ENCODE assay signal across 20 cellular contexts in genomic region chr18:46055841-46056240, GRCh38. TPM values are rescaled to one million over a fixed set of nuclear protein-coding genes. Genes with fewer than 3 reads are reported as not detected.
DNase-seq lines count a peak whose midpoint lies in the region; ATAC-seq, FAIRE-seq and TF ChIP-seq lines count a peak whose summit lies in the region.
"Had no signal": no experiment of that assay in that cellular context is flagged by ENCODE, and none has a peak within 500 bp of the region (broad histone marks: within the 10 kb centered on the region; RNA-seq: fewer than 3 reads in every experiment).

No MANE protein-coding gene starts in this region.

- no peak overlapping the region; the same call in 1 of the 2 replicates for H3K4me2 ChIP-seq in SK-N-SH
- no peak overlapping the region for H3K4me2 ChIP-seq in mesenchymal stem cell (ENCODE audit: low read length, poor library complexity, severe bottlenecking)

- H3K4me3 ChIP-seq in SK-N-SH (ENCODE audit: low read depth in 2 of 2, low read length in 1 of 2) (no peak overlapping the region), mesenchymal stem cell (ENCODE audit: insufficient read depth in 1 of 2, low read depth in 1 of 2, low read length in 2 of 2) (no peak overlapping the region)
- H3K4me3 ChIP-seq: adrenal gland, lung, tibial artery had no signal

- H4K20me1 ChIP-seq in SK-N-SH (ENCODE audit: insufficient read depth) = no peaks in the 10 kb centered on the region

- H2AFZ ChIP-seq in SK-N-SH (ENCODE audit: low read depth) (no peak overlapping the region), mesenchymal stem cell (ENCODE audit: low read depth, low read length) (no peak overlapping the region)

- H2BK15ac ChIP-seq in mesenchymal stem cell (ENCODE audit: low read depth, poor library complexity, severe bottlenecking) = no peak overlapping the region

- no peaks in the 10 kb centered on the region for H3K9me2 ChIP-seq in SK-N-SH

- H3K27me3 ChIP-seq in SK-N-SH (ENCODE audit: insufficient read depth) (no peaks in the 10 kb centered on the region), mesenchymal stem cell (ENCODE audit: control insufficient read depth in 1 of 2, insufficient read depth in 1 of 2, low read length in 2 of 2) (no peaks in the 10 kb centered on the region)
- H3K27me3 ChIP-seq: adrenal gland, tibial artery had no signal

- no peaks in the 10 kb centered on the region for H3K36me3 Mint-ChIP-seq in activated CD4-positive, alpha-beta memory T cell treated with anti-CD3 and anti-CD28 coated beads for 36 hours

- peak overlapping the region; percentile 58 for H2AK5ac ChIP-seq in mesenchymal stem cell (ENCODE audit: low read length, severe bottlenecking)

- H3K4me1 Mint-ChIP-seq in activated CD4-positive, alpha-beta memory T cell treated with anti-CD3 and anti-CD28 coated beads for 36 hours (ENCODE audit: low read depth) = peaks cover 41% of the 10 kb centered on the region
- H3K4me1 Mint-ChIP-seq: B cell had no signal

- H3K36me3 ChIP-seq in SK-N-SH (replicated peaks in 1 of 2; ENCODE audit: control insufficient read depth in 1 of 2, insufficient read depth in 2 of 2, low read length in 1 of 2) (no peaks in the 10 kb centered on the region), mesenchymal stem cell (ENCODE audit: control insufficient read depth in 1 of 2, insufficient read depth in 2 of 2, low read depth in 1 of 2, low read length in 2 of 2) (no peaks in the 10 kb centered on the region)
- H3K36me3 ChIP-seq: adrenal gland, tibial artery had no signal

- H3K23ac ChIP-seq in mesenchymal stem cell (ENCODE audit: low read length in 2 of 2) = no peak overlapping the region

- no peaks in the 10 kb centered on the region for H3K9me3 Mint-ChIP-seq in activated CD4-positive, alpha-beta memory T cell treated with anti-CD3 and anti-CD28 coated beads for 36 hours
- H3K9me3 Mint-ChIP-seq: nephron progenitor cell had no signal

- H3K14ac ChIP-seq in mesenchymal stem cell (ENCODE audit: low read length in 2 of 2) = no peak overlapping the region

- peak; percentile 34; the same call in 2 of the 3 replicates for ATAC-seq in SK-N-SH treated with all-trans-retinoic acid at 6 μM for 48 hours
- no peak for ATAC-seq in Right ventricle myocardium inferior
- ATAC-seq: Panc1 had no signal

- H3K4ac ChIP-seq in mesenchymal stem cell (ENCODE audit: low read depth in 1 of 2, low read length in 2 of 2) = no peak overlapping the region

- TF ChIP-seq EP300 in SK-N-SH (IDR thresholded peaks at IDR 0.05; ENCODE audit: borderline replicate concordance in 1 of 2, low read depth in 1 of 2, low read length in 1 of 2) = no peak

- no peak for TF ChIP-seq CTCF in SK-N-SH (IDR thresholded peaks at IDR 0.05)

- intact Hi-C loops in activated CD4-positive, alpha-beta memory T cell treated with anti-CD3 and anti-CD28 coated beads for 36 hours (cut with micrococcal nuclease) = loop anchor here (1.0 kb wide), 1 partner anchor 14 kb away; no protein-coding TSS in a partner anchor
- intact Hi-C loops in Right ventricle myocardium inferior (cut with DNase I) = no loop called here

- H3K27ac ChIP-seq in SK-N-SH (ENCODE audit: low read depth in 2 of 2, low read length in 1 of 2) (no peak overlapping the region), mesenchymal stem cell (ENCODE audit: low read length, poor library complexity, severe bottlenecking) (no peak overlapping the region)
- H3K27ac ChIP-seq: 22Rv1, adrenal gland, tibial artery had no signal

- peaks cover 24% of the 10 kb centered on the region for H3K79me1 ChIP-seq in mesenchymal stem cell (replicated peaks; ENCODE audit: low read length, poor library complexity, severe bottlenecking)

- peak; percentile 80 for FAIRE-seq in GM12891 (lab: Jason Lieb, UNC)

- no peak overlapping the region for H3K18ac ChIP-seq in mesenchymal stem cell (ENCODE audit: low read depth in 1 of 2, low read length in 2 of 2)

- no peak for TF ChIP-seq POLR2A in GM12891 (IDR thresholded peaks at IDR 0.05; ENCODE audit: low read depth, low read length)

- no peak overlapping the region for H3K4me3 Mint-ChIP-seq in activated CD4-positive, alpha-beta memory T cell treated with anti-CD3 and anti-CD28 coated beads for 36 hours
- H3K4me3 Mint-ChIP-seq: B cell, nephron progenitor cell had no signal

- H3K27ac Mint-ChIP-seq in activated CD4-positive, alpha-beta memory T cell treated with anti-CD3 and anti-CD28 coated beads for 36 hours = peak overlapping the region; percentile 24
- H3K27ac Mint-ChIP-seq: B cell, nephron progenitor cell had no signal

- H4K91ac ChIP-seq in mesenchymal stem cell (ENCODE audit: low read length) = no peak overlapping the region

- peaks cover 0 to 8% of the 10 kb centered on the region in 2 experiments; a peak in 1 of 4 replicates for H3K4me1 ChIP-seq in SK-N-SH (ENCODE audit: control insufficient read depth in 1 of 2, insufficient read depth in 2 of 2, low read depth in 1 of 2, low read length in 1 of 2)
- H3K4me1 ChIP-seq in mesenchymal stem cell (ENCODE audit: control insufficient read depth, insufficient read depth, low read depth, low read length) = peaks cover 11% of the 10 kb centered on the region

- H3K9me3 ChIP-seq in SK-N-SH (no peaks in the 10 kb centered on the region), mesenchymal stem cell (ENCODE audit: control insufficient read depth, low read length) (no peaks in the 10 kb centered on the region)
- H3K9me3 ChIP-seq: adrenal gland, tibial artery had no signal

- H3K27me3 Mint-ChIP-seq in activated CD4-positive, alpha-beta memory T cell treated with anti-CD3 and anti-CD28 coated beads for 36 hours = no peaks in the 10 kb centered on the region

- DNase-seq in SK-N-SH = no peak
- no peak for DNase-seq in GM12891 (ENCODE audit: insufficient read length, low spot score)
- DNase-seq in activated CD4-positive, alpha-beta memory T cell treated with anti-CD3 and anti-CD28 coated beads for 36 hours = no peak
- DNase-seq in mesenchymal stem cell = no peak
- DNase-seq in globus pallidus (ENCODE audit: low spot score) = no peak
- DNase-seq in Right ventricle myocardium inferior (ENCODE audit: missing footprints) = no peak
- no peak for DNase-seq in NCI-H446 treated with DMSO at 0.1 percent for 48 hours (lab: John Stamatoyannopoulos, UW)
- DNase-seq: adrenal gland, DMS153, H7, NCI-H1105 treated with DMSO at 0.1 percent for 48 hours, NCI-H2171, nephron progenitor cell, SW 1271, tibial artery had no signal

- 63% methylated on average over 3 of the region's 4 CpGs for WGBS in SK-N-SH (ENCODE audit: low lambda C conversion rate)
- WGBS in mesenchymal stem cell = 93% methylated on average over 4 of the region's 4 CpGs

- H2BK12ac ChIP-seq in mesenchymal stem cell (ENCODE audit: low read length in 2 of 2) = no peak overlapping the region

- CTCF ChIA-PET in SK-N-SH (lab: Yijun Ruan, JAX) = interaction anchor here (0.9 kb wide), 1 partner anchor 18 kb away, joined by 3 read pairs; no protein-coding TSS in a partner anchor
- CTCF ChIA-PET in activated CD4-positive, alpha-beta memory T cell treated with anti-CD3 and anti-CD28 coated beads for 36 hours (lab: Charles Lee) = interaction anchor here (2.2 kb wide), 1 partner anchor 17 kb away, joined by 15 read pairs; no protein-coding TSS in a partner anchor

- peaks cover 9% of the 10 kb centered on the region for H3F3A ChIP-seq in SK-N-SH (replicated peaks; ENCODE audit: insufficient read depth)

- no peak overlapping the region for H2BK5ac ChIP-seq in mesenchymal stem cell (ENCODE audit: low read depth, low read length, poor library complexity, severe bottlenecking)

- H3K9ac ChIP-seq in SK-N-SH (no peak overlapping the region), mesenchymal stem cell (ENCODE audit: low read length) (no peak overlapping the region)

- no peak for TF ChIP-seq RAD21 in SK-N-SH (IDR thresholded peaks at IDR 0.05; ENCODE audit: low read length)

- H4K8ac ChIP-seq in mesenchymal stem cell (ENCODE audit: low read length) = no peak overlapping the region

- H3K79me2 ChIP-seq in SK-N-SH (ENCODE audit: insufficient read depth) = peaks cover 3% of the 10 kb centered on the region; the same call in 1 of the 2 replicates

- POLR2A ChIA-PET in SK-N-SH (lab: Yijun Ruan, JAX) = no interaction called here
- POLR2A ChIA-PET in activated CD4-positive, alpha-beta memory T cell treated with anti-CD3 and anti-CD28 coated beads for 36 hours (lab: Charles Lee) = no interaction called here

- H2BK120ac ChIP-seq in mesenchymal stem cell (ENCODE audit: low read depth, low read length) = no peak overlapping the region

TF ChIP-seq in SK-N-SH treated with all-trans-retinoic acid at 6 μM for 48 hours, 23 proteins besides CTCF, POLR2A, EP300 and RAD21 (continues in another document):
- TF ChIP-seq SNAI2 (CRISPR knock-in tag; IDR thresholded peaks at IDR 0.05) = no peak
- no peak for TF ChIP-seq ZFP30 (CRISPR knock-in tag; IDR thresholded peaks at IDR 0.05)

TF ChIP-seq in SK-N-SH, 30 proteins besides CTCF, POLR2A, EP300 and RAD21 (continues in another document):
- TF ChIP-seq RFX5 (IDR thresholded peaks at IDR 0.05; ENCODE audit: low read length) (no peak), FOSL2 (IDR thresholded peaks at IDR 0.05; ENCODE audit: borderline replicate concordance, low read depth) (no peak)

TF ChIP-seq in GM12891, 5 proteins besides CTCF, POLR2A, EP300 and RAD21 (continues in another document):
- TF ChIP-seq POU2F2 (IDR thresholded peaks at IDR 0.05; ENCODE audit: low read depth, low read length) (no peak), SPI1 (IDR thresholded peaks at IDR 0.05; ENCODE audit: low read depth, low read length) (no peak)

RNA-seq across cellular contexts. Expression of gene PSTPIP2, which starts 16.2 kb away (rescaled TPM):
- polyA plus RNA-seq in SK-N-SH (2012; rRNA removed) = 9.5 and 9.8 TPM in 2 replicates
- polyA plus RNA-seq in SK-N-SH (2012; cell fraction: cytosol; rRNA removed) = 11.8 and 12.3 TPM in 2 replicates
- polyA plus RNA-seq in SK-N-SH (2012; cell fraction: nucleus; rRNA removed) = 10.9 and 15.5 TPM in 2 replicates
- 15.8 TPM for polyA plus RNA-seq in GM12891 (2012; ENCODE audit: low read depth, missing spikeins)
- 10 to 100 TPM; 13.5 to 15.2 TPM for total RNA-seq in activated CD4-positive, alpha-beta memory T cell treated with anti-CD3 and anti-CD28 coated beads for 36 hours
- 4.3 TPM for polyA plus RNA-seq in mesenchymal stem cell (2013, experiment 1 of 2)
- polyA plus RNA-seq in mesenchymal stem cell (2013, experiment 2 of 2) = 4.5 TPM
- 2.0 TPM for total RNA-seq in Right ventricle myocardium inferior

RNA-seq across cellular contexts. Expression of gene ATP5F1A, which starts 42.3 kb away (rescaled TPM):
- polyA plus RNA-seq in SK-N-SH (2012; rRNA removed) = 610 and 676 TPM in 2 replicates
- polyA plus RNA-seq in SK-N-SH (2012; cell fraction: cytosol; rRNA removed) = 698 and 712 TPM in 2 replicates
- polyA plus RNA-seq in SK-N-SH (2012; cell fraction: nucleus; rRNA removed) = 322 and 417 TPM in 2 replicates
- polyA plus RNA-seq in GM12891 (2012; ENCODE audit: low read depth, missing spikeins) = 469 TPM
- total RNA-seq in activated CD4-positive, alpha-beta memory T cell treated with anti-CD3 and anti-CD28 coated beads for 36 hours = 100 to 1,000 TPM; 442 to 447 TPM
- polyA plus RNA-seq in mesenchymal stem cell (2013, experiment 1 of 2) = 316 TPM
- 324 TPM for polyA plus RNA-seq in mesenchymal stem cell (2013, experiment 2 of 2)
- total RNA-seq in Right ventricle myocardium inferior = 1,797 TPM

RNA-seq across cellular contexts. Expression of gene HAUS1, which starts 48.3 kb away (rescaled TPM):
- polyA plus RNA-seq in SK-N-SH (2012; rRNA removed) = 40.9 and 55.2 TPM in 2 replicates
- 64.0 and 87.5 TPM in 2 replicates for polyA plus RNA-seq in SK-N-SH (2012; cell fraction: cytosol; rRNA removed)
- polyA plus RNA-seq in SK-N-SH (2012; cell fraction: nucleus; rRNA removed) = 18.1 and 19.5 TPM in 2 replicates
- polyA plus RNA-seq in GM12891 (2012; ENCODE audit: low read depth, missing spikeins) = 44.6 TPM
- 10 to 100 TPM; 57.4 to 65.5 TPM for total RNA-seq in activated CD4-positive, alpha-beta memory T cell treated with anti-CD3 and anti-CD28 coated beads for 36 hours
- 54.2 TPM for polyA plus RNA-seq in mesenchymal stem cell (2013, experiment 1 of 2)
- 54.2 TPM for polyA plus RNA-seq in mesenchymal stem cell (2013, experiment 2 of 2)
- total RNA-seq in Right ventricle myocardium inferior = 7.1 TPM
